Comparison of ENCODE assay signal across 9 cellular contexts in genomic region chr16:397135-397661, GRCh38. TPM values are rescaled to one million over a fixed set of nuclear protein-coding genes. Genes with fewer than 3 reads are reported as not detected.
DNase-seq lines count a peak whose midpoint lies in the region; ATAC-seq and TF ChIP-seq lines count a peak whose summit lies in the region.
"Had no signal": no experiment of that assay in that cellular context is flagged by ENCODE, and none has a peak within 500 bp of the region (broad histone marks: within the 10 kb centered on the region; RNA-seq: fewer than 3 reads in every experiment).

Gene NME4, plus strand, starts transcription at chr16:397199. Its CDS starts 24 bp downstream, at chr16:397223.

- H3K27ac ChIP-seq in KOPT-K1 (ENCODE audit: low read depth, low read length, poor library complexity, severe bottlenecking), result peak within 1 kb of the TSS; percentile 25
- no peak within 1 kb of the TSS for H3K27ac ChIP-seq in adipose tissue (ENCODE audit: low read depth, low read length)
- H3K27ac ChIP-seq: C4-2B had no signal

- ATAC-seq in GM18861 (IDR thresholded peaks at IDR 0.05; ENCODE audit: unreplicated experiment), result no peak

- WGBS in adipose tissue, 3 donors, result 0 to 1% (median 0%) methylated on average over 26 to 75 of the region's 75 CpGs

- peak within 1 kb of the TSS; percentile 50 for H3K4me3 ChIP-seq in retinal pigment epithelial cell (ENCODE audit: low read length)

- DNase-seq in NCI-H1092 treated with DMSO at 0.1 percent for 48 hours (lab: John Stamatoyannopoulos, UW) (peak; percentile 37), NCI-H1092 (lab: John Stamatoyannopoulos, UW) (no peak), hepatic stellate cell (ENCODE audit: low spot score) (peak; percentile 59), retinal pigment epithelial cell (ENCODE audit: low read depth) (no peak), HuH-7.5 (ENCODE audit: low spot score) (no peak)

- TF ChIP-seq CTCF in retinal pigment epithelial cell (conservative IDR thresholded peaks at IDR 0.05; ENCODE audit: low read depth, low read length), result no peak

- no peaks in the 10 kb centered on the region for H3K36me3 ChIP-seq in KOPT-K1 (ENCODE audit: insufficient read depth, low read length)

- no peaks in the 10 kb centered on the region for H3K9me3 ChIP-seq in KOPT-K1 (ENCODE audit: insufficient read depth, low read length, poor library complexity, severe bottlenecking)

RNA-seq across cellular contexts. Expression of gene NME4, which starts in this region (rescaled TPM):
- polyA plus RNA-seq in adipose tissue, result 100 to 1,000 TPM in 2 of 3 donors, 10 to 100 TPM in 1; 30.1 to 223 (median 130) TPM

Comparison
In these comparisons a context has a peak if more than half of its experiments do, and no peak if none do; other contexts are left out.
1. DNase-seq: peak in NCI-H1092 treated with DMSO at 0.1 percent for 48 hours (single experiment) and hepatic stellate cell (single experiment); none in NCI-H1092 (single experiment), retinal pigment epithelial cell (single experiment) and HuH-7.5 (single experiment).